ENCODE assay signal across 12 cellular contexts in genomic region chr1:154574715-154575114, GRCh38. TPM values are rescaled to one million over a fixed set of nuclear protein-coding genes. Genes with fewer than 3 reads are reported as not detected.
DNase-seq lines count a peak whose midpoint lies in the region; ATAC-seq, FAIRE-seq and TF ChIP-seq lines count a peak whose summit lies in the region.
"Had no signal": no experiment of that assay in that cellular context is flagged by ENCODE, and none has a peak within 500 bp of the region (broad histone marks: within the 10 kb centered on the region; RNA-seq: fewer than 3 reads in every experiment).

No MANE protein-coding gene starts in this region.

- BruUV-seq in A673 (replicated peaks; lab: Mats Ljungman, UMichigan), result no TSS peak

- H3K27me3 ChIP-seq in A673 (replicated peaks; ENCODE audit: insufficient read depth, low read depth, low read length, poor library complexity) (no peaks in the 10 kb centered on the region), lower lobe of right lung (ENCODE audit: low read depth) (no peaks in the 10 kb centered on the region)

- H3K36me3 ChIP-seq in A673 (ENCODE audit: insufficient read depth, low read length, poor library complexity, severe bottlenecking), result peaks cover 16% of the 10 kb centered on the region
- H3K36me3 ChIP-seq in kidney (ENCODE audit: control insufficient read depth in 1 of 2, insufficient read depth in 2 of 2, low read length in 2 of 2), result peaks cover 0 to 5% of the 10 kb centered on the region in 2 donors
- H3K36me3 ChIP-seq in lower lobe of right lung, result peaks cover 20% of the 10 kb centered on the region

- ATAC-seq in GM18870 (IDR thresholded peaks at IDR 0.05; ENCODE audit: unreplicated experiment) (no peak), lower lobe of right lung (no peak)

- peak; percentile 35 for DNase-seq in A673 (ENCODE audit: low spot score)
- peak; percentile 92 for DNase-seq in NCI-H345 (lab: John Stamatoyannopoulos, UW)
- DNase-seq in caudate nucleus (lab: John Stamatoyannopoulos, UW), result peak in 4 of 61 donors; percentile 10 to 31 (median 18)
- no peak for DNase-seq in kidney
- no peak for DNase-seq in stimulated activated CD4-positive, alpha-beta T cell treated with anti-CD3 and anti-CD28 coated beads, Interleukin-4, amount 100 ng/mL, for 4 hours
- DNase-seq in lower lobe of right lung, result no peak
- DNase-seq: activated CD4-positive, alpha-beta T cell treated with anti-CD3 and anti-CD28 coated beads for 1 hour; Caco-2; NCI-H774 had no signal

- intact Hi-C loops in A673 (cut with micrococcal nuclease; ENCODE audit: unreplicated experiment), result no loop called here
- intact Hi-C loops in kidney (cut with DNase I), result no loop called here
- intact Hi-C loops in lower lobe of right lung (cut with DNase I), result no loop called here

- FAIRE-seq in kidney (lab: Jason Lieb, UNC), result no peak

- TF ChIP-seq CTCF in A673 (conservative IDR thresholded peaks at IDR 0.05; ENCODE audit: low read depth, low read length), result no peak
- no peak for TF ChIP-seq CTCF in kidney (IDR thresholded peaks at IDR 0.05; ENCODE audit: borderline replicate concordance, extremely low read depth, insufficient read depth)
- TF ChIP-seq CTCF in lower lobe of right lung (IDR thresholded peaks at IDR 0.05), result no peak

- TF ChIP-seq POLR2A in GM19193 (IDR thresholded peaks at IDR 0.05; ENCODE audit: extremely low read depth, insufficient read depth, insufficient read length), result peak; percentile 34

- CTCF ChIA-PET in A673 (lab: Charles Lee), result no interaction called here

- no peak overlapping the region for H3K4me3 ChIP-seq in A673 (ENCODE audit: low read depth, low read length, poor library complexity, severe bottlenecking)
- no peak overlapping the region for H3K4me3 ChIP-seq in kidney (ENCODE audit: low read length in 2 of 2)
- H3K4me3 ChIP-seq in lower lobe of right lung, result no peak overlapping the region

- H3K9ac ChIP-seq in kidney (ENCODE audit: low read length in 2 of 2), result no peak overlapping the region

- no peaks in the 10 kb centered on the region for H3K4me1 ChIP-seq in A673 (ENCODE audit: insufficient read depth, low read length, poor library complexity, severe bottlenecking)
- peaks cover 0 to 10% of the 10 kb centered on the region in 2 donors for H3K4me1 ChIP-seq in kidney (ENCODE audit: control insufficient read depth in 1 of 2, insufficient read depth in 1 of 2, low read depth in 1 of 2, low read length in 2 of 2)
- H3K4me1 ChIP-seq in lower lobe of right lung, result peaks cover 8% of the 10 kb centered on the region
- H3K4me1 ChIP-seq: Caco-2 had no signal

- H3K27ac ChIP-seq in A673 (ENCODE audit: low read depth, low read length, poor library complexity, severe bottlenecking) (no peak overlapping the region), caudate nucleus (ENCODE audit: low read depth, low read length) (peak overlapping the region; percentile 86), kidney (ENCODE audit: low read depth in 2 of 2, low read length in 2 of 2) (no peak overlapping the region), lower lobe of right lung (no peak overlapping the region)

- POLR2A ChIA-PET in A673 (lab: Charles Lee; ENCODE audit: low non-redundant PET), result interaction anchor here (0.6 kb wide), 2 partner anchors 69 to 338 kb away, joined by 3 to 4 read pairs; no protein-coding TSS in a partner anchor

- no peaks in the 10 kb centered on the region for H3K9me3 ChIP-seq in A673 (ENCODE audit: low read depth, low read length, poor library complexity, severe bottlenecking)
- no peaks in the 10 kb centered on the region for H3K9me3 ChIP-seq in kidney (ENCODE audit: control insufficient read depth in 1 of 2, low read length in 2 of 2)
- H3K9me3 ChIP-seq in lower lobe of right lung, result no peaks in the 10 kb centered on the region
- H3K9me3 ChIP-seq: Caco-2 had no signal

RNA-seq across cellular contexts. Expression of gene CHRNB2, which starts 7.1 kb away (rescaled TPM):
- 3.2 and 3.5 TPM in 2 replicates for total RNA-seq in A673 (2021)
- 0.60 TPM for total RNA-seq in kidney
- polyA plus RNA-seq in kidney (ENCODE audit: insufficient read depth, low read depth, low replicate concordance), result not detected
- not detected for total RNA-seq in lower lobe of right lung
- total RNA-seq: chondrocyte had no signal

RNA-seq across cellular contexts. Expression of gene UBE2Q1, which starts 16.3 kb away (rescaled TPM):
- 84.5 and 104 TPM in 2 replicates for total RNA-seq in A673 (2021)
- 77.6 TPM for total RNA-seq in kidney
- polyA plus RNA-seq in kidney (ENCODE audit: insufficient read depth, low read depth, low replicate concordance), result 72.3 TPM
- 79.5 TPM for total RNA-seq in lower lobe of right lung

RNA-seq across cellular contexts. Expression of gene ADAR, which starts 33.3 kb away (rescaled TPM):
- total RNA-seq in A673 (2021) (165 and 171 TPM in 2 replicates), kidney (154 TPM), lower lobe of right lung (202 TPM)
- polyA plus RNA-seq in kidney (ENCODE audit: insufficient read depth, low read depth, low replicate concordance), result 40.3 TPM

Comparison
In these comparisons a context has a peak if more than half of its experiments do, and no peak if none do; other contexts are left out.
1. DNase-seq: peak in A673 (single experiment) and NCI-H345 (single experiment); none in kidney (single experiment), stimulated activated CD4-positive, alpha-beta T cell treated with anti-CD3 and anti-CD28 coated beads, Interleukin-4, amount 100 ng/mL, for 4 hours (0 of 2) and lower lobe of right lung (single experiment).